In the genomic region with DNA sequence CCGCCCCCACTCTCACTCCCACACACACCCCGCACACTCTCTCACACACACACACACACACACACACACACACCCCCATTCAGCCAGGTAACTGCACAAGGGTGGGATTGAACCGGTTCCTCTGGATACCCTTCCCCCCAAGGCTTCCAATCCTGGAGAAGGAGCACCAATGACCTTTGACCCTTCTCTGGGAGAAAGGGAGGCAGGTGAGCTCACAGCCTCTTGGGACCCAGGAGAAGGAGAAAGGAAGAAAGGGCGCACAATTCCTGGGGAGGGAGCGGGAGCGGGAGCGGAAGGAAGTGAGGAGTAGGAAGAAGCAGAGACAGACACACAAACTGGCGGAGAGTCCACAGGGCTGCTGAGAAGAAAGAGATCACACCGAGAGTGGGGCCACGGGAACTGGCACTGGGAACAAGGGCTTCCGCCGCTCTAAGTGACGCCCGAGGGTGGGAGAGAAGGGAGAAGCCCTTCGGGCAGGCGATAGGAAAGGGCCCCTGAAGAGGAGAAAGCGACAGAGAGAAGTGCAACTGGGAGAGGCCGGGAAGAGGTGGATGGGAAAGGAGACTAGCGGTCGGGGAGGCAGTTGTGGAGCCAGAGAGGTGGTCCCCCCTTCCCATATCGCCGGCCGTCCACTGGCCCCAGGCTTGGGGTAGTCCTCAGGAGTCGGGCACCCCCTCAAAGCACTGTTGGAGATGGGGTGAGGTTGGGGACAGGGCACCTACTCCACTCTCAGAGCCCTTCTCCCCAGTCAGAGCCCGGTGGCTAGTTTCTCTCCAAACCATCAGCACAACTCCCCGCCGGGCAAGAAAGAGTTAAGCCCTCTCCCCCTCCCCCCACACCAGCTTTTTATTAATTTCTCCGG, we compare ENCODE assay signal across 8 cellular contexts. TPM values are rescaled to one million over a fixed set of nuclear protein-coding genes. Genes with fewer than 3 reads are reported as not detected.
DNase-seq lines count a peak whose midpoint lies in the region; ATAC-seq and TF ChIP-seq lines count a peak whose summit lies in the region.

No MANE protein-coding gene starts in this region.

- peaks cover 23% of the 10 kb centered on the region for H3K4me1 ChIP-seq in Loucy (ENCODE audit: insufficient read depth, low read length, poor library complexity, severe bottlenecking)
- peaks cover 8 to 12% of the 10 kb centered on the region in 2 donors for H3K4me1 ChIP-seq in naive thymus-derived CD4-positive, alpha-beta T cell (ENCODE audit: control insufficient read depth in 2 of 2, insufficient read depth in 2 of 2, low read length in 2 of 2)

- no peaks in the 10 kb centered on the region for H3K36me3 ChIP-seq in Loucy (ENCODE audit: insufficient read depth, low read length)
- no peaks in the 10 kb centered on the region for H3K36me3 ChIP-seq in naive thymus-derived CD4-positive, alpha-beta T cell (ENCODE audit: control insufficient read depth in 2 of 3, insufficient read depth in 3 of 3, low read length in 3 of 3)

- peaks cover 0 to 9% (median 0%) of the 10 kb centered on the region in 5 donors for H3K36me3 Mint-ChIP-seq in naive thymus-derived CD4-positive, alpha-beta T cell

- TF ChIP-seq CTCF in AG04449 (IDR thresholded peaks at IDR 0.05; ENCODE audit: insufficient read depth, low read length, missing control alignments), result no peak
- TF ChIP-seq CTCF in Loucy (conservative IDR thresholded peaks at IDR 0.05; ENCODE audit: low read length), result no peak

- H3K4me1 Mint-ChIP-seq in naive thymus-derived CD4-positive, alpha-beta T cell, result peaks cover 19 to 39% (median 24%) of the 10 kb centered on the region in 7 donors

- peaks cover 0 to 9% (median 0%) of the 10 kb centered on the region in 11 donors for H3K9me3 Mint-ChIP-seq in naive thymus-derived CD4-positive, alpha-beta T cell

- no peaks in the 10 kb centered on the region for H4K20me1 ChIP-seq in Loucy (ENCODE audit: insufficient read depth, low read length, poor library complexity, severe bottlenecking)

- H3K4me2 ChIP-seq in Loucy (ENCODE audit: low read depth, low read length, poor library complexity, severe bottlenecking), result peak overlapping the region; percentile 76

- H3K9ac ChIP-seq in Loucy (ENCODE audit: low read depth, low read length, poor library complexity, severe bottlenecking), result no peak overlapping the region

- no peak for DNase-seq in AG04449 (ENCODE audit: low read depth, low spot score)
- peak; percentile 78 for DNase-seq in ecto neural progenitor cell (ENCODE audit: low spot score)
- no peak for DNase-seq in naive thymus-derived CD4-positive, alpha-beta T cell
- no peak for DNase-seq in DMS79 (lab: John Stamatoyannopoulos, UW)
- DNase-seq in SHP77 (lab: John Stamatoyannopoulos, UW), result no peak
- no peak for DNase-seq in inferior parietal cortex (ENCODE audit: extremely low spot score)
- DNase-seq in SW480 (ENCODE audit: low spot score), result no peak

- intact Hi-C loops in naive thymus-derived CD4-positive, alpha-beta T cell (cut with micrococcal nuclease), result no loop called here

- no peak overlapping the region for H3K27ac ChIP-seq in naive thymus-derived CD4-positive, alpha-beta T cell (ENCODE audit: low read depth, low read length)

- POLR2A ChIA-PET in AG04449 (lab: Yijun Ruan, JAX), result interaction anchor here (1.4 kb wide), 1 partner anchor 24 kb away, joined by 5 read pairs; no protein-coding TSS in a partner anchor
- POLR2A ChIA-PET in naive thymus-derived CD4-positive, alpha-beta T cell (lab: Charles Lee), result no interaction called here

- peaks cover 4% of the 10 kb centered on the region; the same call in 1 of the 2 replicates for H3F3A ChIP-seq in Loucy (ENCODE audit: low read depth)

- H3K79me2 ChIP-seq in Loucy (ENCODE audit: insufficient read depth, low read length), result no peaks in the 10 kb centered on the region

- no peaks in the 10 kb centered on the region for H3K9me3 ChIP-seq in Loucy (ENCODE audit: insufficient read depth, low read depth, low read length)
- H3K9me3 ChIP-seq in naive thymus-derived CD4-positive, alpha-beta T cell (ENCODE audit: control insufficient read depth in 2 of 3, low read length in 3 of 3), result no peaks in the 10 kb centered on the region

- peak overlapping the region in 6 of 9 donors; percentile 0 to 83 (median 50) for H3K27ac Mint-ChIP-seq in naive thymus-derived CD4-positive, alpha-beta T cell

- H3K4me3 ChIP-seq in AG04449 (ENCODE audit: low read depth, low read length) (peak overlapping the region; percentile 67), Loucy (ENCODE audit: low read length, poor library complexity, severe bottlenecking) (peak overlapping the region; percentile 72)
- H3K4me3 ChIP-seq in naive thymus-derived CD4-positive, alpha-beta T cell (ENCODE audit: low read length), result no peak overlapping the region

- H3K9me2 ChIP-seq in Loucy (replicated peaks; ENCODE audit: low read depth, low read length), result no peaks in the 10 kb centered on the region

- H2AFZ ChIP-seq in Loucy (ENCODE audit: low read length), result no peak overlapping the region

- peaks cover 5 to 39% (median 10%) of the 10 kb centered on the region in 5 donors for H3K27me3 Mint-ChIP-seq in naive thymus-derived CD4-positive, alpha-beta T cell

- no peaks in the 10 kb centered on the region for H3K27me3 ChIP-seq in Loucy (ENCODE audit: insufficient read depth, low read length, poor library complexity, severe bottlenecking)
- peaks cover 0 to 4% of the 10 kb centered on the region in 2 donors for H3K27me3 ChIP-seq in naive thymus-derived CD4-positive, alpha-beta T cell (ENCODE audit: control insufficient read depth in 2 of 2, insufficient read depth in 2 of 2, low read length in 2 of 2)

- no peak for ATAC-seq in naive thymus-derived CD4-positive, alpha-beta T cell

- peak overlapping the region; percentile 50 to 80 (median 74) for H3K4me3 Mint-ChIP-seq in naive thymus-derived CD4-positive, alpha-beta T cell

- CTCF ChIA-PET in AG04449 (lab: Yijun Ruan, JAX), result interaction anchor here (1.4 to 3.9 kb wide), 4 partner anchors 10 to 35 kb away, joined by 5 to 19 read pairs (median 6); a partner anchor contains a TSS
- CTCF ChIA-PET in naive thymus-derived CD4-positive, alpha-beta T cell (lab: Charles Lee), result no interaction called here

RNA-seq across cellular contexts. Expression of a gene that starts 1.3 kb away (rescaled TPM):
- under 1 TPM in 2 of 5 experiments, not detected in 3; 0.70 to 0.78 TPM for total RNA-seq in naive thymus-derived CD4-positive, alpha-beta T cell
- not detected for polyA plus RNA-seq in naive thymus-derived CD4-positive, alpha-beta T cell

RNA-seq across cellular contexts. Expression of a gene that starts 21.8 kb away (rescaled TPM):
- total RNA-seq in naive thymus-derived CD4-positive, alpha-beta T cell, result 100 to 1,000 TPM in 2 of 5 experiments, 10 to 100 TPM in 3; 63.1 to 142 (median 69.1) TPM
- under 1 TPM; 0.63 to 0.72 TPM for polyA plus RNA-seq in naive thymus-derived CD4-positive, alpha-beta T cell

RNA-seq across cellular contexts. Expression of a gene that starts 33.5 kb away (rescaled TPM):
- 10 to 100 TPM; 16.7 to 48.3 (median 22.5) TPM for total RNA-seq in naive thymus-derived CD4-positive, alpha-beta T cell
- 10 to 100 TPM; 37.2 to 50.4 TPM for polyA plus RNA-seq in naive thymus-derived CD4-positive, alpha-beta T cell

RNA-seq across cellular contexts. Expression of a gene that starts 37.1 kb away (rescaled TPM):
- under 1 TPM in 1 of 5 experiments, not detected in 4; 0.69 TPM for total RNA-seq in naive thymus-derived CD4-positive, alpha-beta T cell
- polyA plus RNA-seq in naive thymus-derived CD4-positive, alpha-beta T cell, result not detected
